ENCODE assay signal across 16 cellular contexts in genomic region chr20:57097245-57097935, GRCh38.
"Had no signal": no experiment of that assay in that cellular context is flagged by ENCODE, and none has a peak within 500 bp of the region (broad histone marks: within the 10 kb centered on the region; RNA-seq: fewer than 3 reads in every experiment).

No MANE protein-coding gene starts in this region.

- H3K27ac Mint-ChIP-seq: activated CD4-positive, alpha-beta memory T cell treated with anti-CD3 and anti-CD28 coated beads, Interleukin-2, amount 10 ng/mL, durations not matched to agents 7 days and 5 days; activated CD4-positive, alpha-beta T cell treated with anti-CD3 and anti-CD28 coated beads for 36 hours; activated T-cell treated with anti-CD3 and anti-CD28 coated beads, Interleukin-2, amount 50 U/mL, for 24 hours; nephron had no signal

- H3K9me3 Mint-ChIP-seq: activated CD4-positive, alpha-beta memory T cell treated with anti-CD3 and anti-CD28 coated beads, Interleukin-2, amount 10 ng/mL, durations not matched to agents 7 days and 5 days; activated naive CD4-positive, alpha-beta T cell treated with anti-CD3 and anti-CD28 coated beads, Interleukin-2, amount 50 U/mL, for 72 hours; activated T-cell treated with anti-CD3 and anti-CD28 coated beads, Interleukin-2, amount 50 U/mL, for 24 hours; nephron had no signal

- ATAC-seq: activated CD4-positive, alpha-beta T cell treated with anti-CD3 and anti-CD28 coated beads for 36 hours; activated naive CD4-positive, alpha-beta T cell treated with anti-CD3 and anti-CD28 coated beads, Interleukin-2, amount 50 U/mL, for 72 hours; SK-N-SH treated with all-trans-retinoic acid at 6 μM for 48 hours had no signal

- H3K4me3 Mint-ChIP-seq: activated CD4-positive, alpha-beta memory T cell treated with anti-CD3 and anti-CD28 coated beads, Interleukin-2, amount 10 ng/mL, durations not matched to agents 7 days and 5 days; activated CD4-positive, alpha-beta T cell treated with anti-CD3 and anti-CD28 coated beads for 36 hours; activated T-cell treated with anti-CD3 and anti-CD28 coated beads, Interleukin-2, amount 50 U/mL, for 24 hours; nephron had no signal

- H3K36me3 ChIP-seq: cardiac muscle cell had no signal

- H3K27ac ChIP-seq: cardiac muscle cell, VCaP had no signal

- H3K4me3 ChIP-seq: cardiac muscle cell, dorsolateral prefrontal cortex had no signal

- H3K27me3 ChIP-seq: cardiac muscle cell had no signal

- H3K27me3 Mint-ChIP-seq: activated CD4-positive, alpha-beta memory T cell treated with anti-CD3 and anti-CD28 coated beads, Interleukin-2, amount 10 ng/mL, durations not matched to agents 7 days and 5 days had no signal

- H3K36me3 Mint-ChIP-seq: activated naive CD4-positive, alpha-beta T cell treated with anti-CD3 and anti-CD28 coated beads, Interleukin-2, amount 50 U/mL, for 72 hours had no signal

- DNase-seq: activated CD4-positive, alpha-beta memory T cell treated with anti-CD3 and anti-CD28 coated beads, Interleukin-2, amount 10 ng/mL, durations not matched to agents 7 days and 5 days; activated CD4-positive, alpha-beta T cell treated with anti-CD3 and anti-CD28 coated beads for 36 hours; activated effector memory CD4-positive, alpha-beta T cell treated with anti-CD3 and anti-CD28 coated beads, Interleukin-2, amount 50 U/mL, for 16 hours; activated T-cell treated with anti-CD3 and anti-CD28 coated beads, Interleukin-2, amount 50 U/mL, for 24 hours; dorsolateral prefrontal cortex; islet precursor cell; stimulated activated CD4-positive, alpha-beta T cell treated with anti-CD3 and anti-CD28 coated beads, Interleukin-15, amount 100 ng/mL, for 24 hours; stimulated activated CD4-positive, alpha-beta T cell treated with anti-CD3 and anti-CD28 coated beads, Interleukin-4, amount 100 ng/mL, for 1 hour; stimulated activated naive CD4-positive, alpha-beta T cell; T-helper 1 cell; trophoblast cell had no signal
